ENCODE assay signal across 1 cellular context in the genomic region with DNA sequence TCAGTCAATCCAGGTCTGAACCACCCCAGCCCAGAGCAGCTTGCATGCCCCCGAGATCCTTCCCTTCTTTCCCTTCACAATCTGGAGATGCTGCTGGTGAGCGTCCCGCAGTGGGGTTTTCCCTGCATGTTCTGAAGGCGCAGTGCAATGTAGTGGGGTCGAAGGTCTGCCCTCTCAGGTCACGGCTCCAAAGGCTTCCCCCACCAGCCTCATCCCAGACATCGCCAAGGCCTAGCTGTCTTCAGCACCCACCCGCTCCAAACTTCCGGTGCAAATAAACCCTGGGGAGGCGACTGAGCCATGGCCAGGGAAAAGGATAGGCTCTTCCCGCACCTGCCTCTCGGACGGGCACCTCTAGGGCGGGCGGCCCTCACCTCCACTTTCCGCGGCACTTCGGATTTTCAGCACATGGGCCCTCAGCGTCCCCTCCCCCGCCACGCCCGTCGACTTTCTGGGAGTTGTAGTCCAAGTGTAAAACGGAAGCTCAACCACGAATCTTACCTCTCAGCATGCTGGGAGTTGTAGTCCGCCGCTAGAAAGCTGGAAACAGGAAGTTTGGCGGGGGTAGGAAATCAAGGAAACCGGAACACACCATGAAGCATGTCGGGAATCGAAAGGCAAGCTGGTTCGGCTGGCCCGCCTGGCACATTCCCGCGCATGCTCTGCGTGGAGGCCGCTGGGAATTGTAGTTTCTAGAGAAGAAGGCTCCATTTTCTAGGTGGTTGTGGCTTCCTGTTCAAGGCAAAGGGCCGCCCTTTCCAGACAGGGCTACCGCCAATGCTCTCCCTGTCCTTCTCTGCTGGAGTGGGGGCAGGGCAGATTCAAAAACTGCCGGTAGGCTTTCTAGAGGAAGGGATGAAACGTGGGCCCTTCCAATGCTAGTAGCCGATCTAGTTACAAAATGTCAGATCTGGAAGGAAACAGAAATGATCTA.
TF ChIP-seq lines count a peak whose summit lies in the region.

A gene (minus strand): TSS at position 410 of the 934 bp plus-strand sequence. CDS start 2,384 bp downstream, outside the sequence.

TF ChIP-seq in HepG2, 621 proteins besides CTCF, POLR2A, EP300 and RAD21 (continued from another document and continues in another):
- TF ChIP-seq, protein P1, sequence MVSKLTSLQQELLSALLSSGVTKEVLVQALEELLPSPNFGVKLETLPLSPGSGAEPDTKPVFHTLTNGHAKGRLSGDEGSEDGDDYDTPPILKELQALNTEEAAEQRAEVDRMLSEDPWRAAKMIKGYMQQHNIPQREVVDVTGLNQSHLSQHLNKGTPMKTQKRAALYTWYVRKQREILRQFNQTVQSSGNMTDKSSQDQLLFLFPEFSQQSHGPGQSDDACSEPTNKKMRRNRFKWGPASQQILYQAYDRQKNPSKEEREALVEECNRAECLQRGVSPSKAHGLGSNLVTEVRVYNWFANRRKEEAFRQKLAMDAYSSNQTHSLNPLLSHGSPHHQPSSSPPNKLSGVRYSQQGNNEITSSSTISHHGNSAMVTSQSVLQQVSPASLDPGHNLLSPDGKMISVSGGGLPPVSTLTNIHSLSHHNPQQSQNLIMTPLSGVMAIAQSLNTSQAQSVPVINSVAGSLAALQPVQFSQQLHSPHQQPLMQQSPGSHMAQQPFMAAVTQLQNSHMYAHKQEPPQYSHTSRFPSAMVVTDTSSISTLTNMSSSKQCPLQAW (CRISPR knock-in tag; IDR thresholded peaks at IDR 0.05): peak; percentile 98
- peak; percentile 89 for TF ChIP-seq U2AF1 (optimal IDR thresholded peaks at IDR 0.05; ENCODE audit: low read depth, low read length)
- peak; percentile 48; the same call in 1 of the 2 replicates for TF ChIP-seq NFYC (CRISPR knock-in tag; IDR thresholded peaks at IDR 0.05)
- TF ChIP-seq GATA4 (IDR thresholded peaks at IDR 0.05; ENCODE audit: borderline replicate concordance, low read depth): no peak; the same call in 1 of the 2 replicates
- TF ChIP-seq KLF11 (CRISPR knock-in tag; IDR thresholded peaks at IDR 0.05): no peak
- TF ChIP-seq PRMT3 (CRISPR knock-in tag; IDR thresholded peaks at IDR 0.05; ENCODE audit: borderline replicate concordance, low read depth): no peak
- peak; percentile 98 for TF ChIP-seq ZFX (CRISPR knock-in tag; IDR thresholded peaks at IDR 0.05; ENCODE audit: low read depth)
- no peak for TF ChIP-seq KLF13 (CRISPR knock-in tag; IDR thresholded peaks at IDR 0.05)
- no peak for TF ChIP-seq RFX1 (IDR thresholded peaks at IDR 0.05)
- TF ChIP-seq, protein P2, sequence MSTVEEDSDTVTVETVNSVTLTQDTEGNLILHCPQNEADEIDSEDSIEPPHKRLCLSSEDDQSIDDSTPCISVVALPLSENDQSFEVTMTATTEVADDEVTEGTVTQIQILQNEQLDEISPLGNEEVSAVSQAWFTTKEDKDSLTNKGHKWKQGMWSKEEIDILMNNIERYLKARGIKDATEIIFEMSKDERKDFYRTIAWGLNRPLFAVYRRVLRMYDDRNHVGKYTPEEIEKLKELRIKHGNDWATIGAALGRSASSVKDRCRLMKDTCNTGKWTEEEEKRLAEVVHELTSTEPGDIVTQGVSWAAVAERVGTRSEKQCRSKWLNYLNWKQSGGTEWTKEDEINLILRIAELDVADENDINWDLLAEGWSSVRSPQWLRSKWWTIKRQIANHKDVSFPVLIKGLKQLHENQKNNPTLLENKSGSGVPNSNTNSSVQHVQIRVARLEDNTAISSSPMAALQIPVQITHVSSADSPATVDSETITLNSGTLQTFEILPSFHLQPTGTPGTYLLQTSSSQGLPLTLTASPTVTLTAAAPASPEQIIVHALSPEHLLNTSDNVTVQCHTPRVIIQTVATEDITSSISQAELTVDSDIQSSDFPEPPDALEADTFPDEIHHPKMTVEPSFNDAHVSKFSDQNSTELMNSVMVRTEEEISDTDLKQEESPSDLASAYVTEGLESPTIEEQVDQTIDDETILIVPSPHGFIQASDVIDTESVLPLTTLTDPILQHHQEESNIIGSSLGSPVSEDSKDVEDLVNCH (CRISPR knock-in tag; IDR thresholded peaks at IDR 0.05): no peak
- TF ChIP-seq TBL1XR1 (IDR thresholded peaks at IDR 0.05; ENCODE audit: borderline replicate concordance, low read length, partially characterized antibody): no peak
- TF ChIP-seq, protein P3, sequence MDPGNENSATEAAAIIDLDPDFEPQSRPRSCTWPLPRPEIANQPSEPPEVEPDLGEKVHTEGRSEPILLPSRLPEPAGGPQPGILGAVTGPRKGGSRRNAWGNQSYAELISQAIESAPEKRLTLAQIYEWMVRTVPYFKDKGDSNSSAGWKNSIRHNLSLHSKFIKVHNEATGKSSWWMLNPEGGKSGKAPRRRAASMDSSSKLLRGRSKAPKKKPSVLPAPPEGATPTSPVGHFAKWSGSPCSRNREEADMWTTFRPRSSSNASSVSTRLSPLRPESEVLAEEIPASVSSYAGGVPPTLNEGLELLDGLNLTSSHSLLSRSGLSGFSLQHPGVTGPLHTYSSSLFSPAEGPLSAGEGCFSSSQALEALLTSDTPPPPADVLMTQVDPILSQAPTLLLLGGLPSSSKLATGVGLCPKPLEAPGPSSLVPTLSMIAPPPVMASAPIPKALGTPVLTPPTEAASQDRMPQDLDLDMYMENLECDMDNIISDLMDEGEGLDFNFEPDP (CRISPR knock-in tag; conservative IDR thresholded peaks at IDR 0.05): 0 out of 2 replicates have a peak, but pooled peaks have one; percentile 43
- peak; percentile 11 for TF ChIP-seq SKI (IDR thresholded peaks at IDR 0.05; ENCODE audit: partially characterized antibody)
- TF ChIP-seq CAMTA2 (CRISPR knock-in tag; IDR thresholded peaks at IDR 0.05; ENCODE audit: borderline replicate concordance): 0 out of 2 replicates have a peak, but pooled peaks have one; percentile 83
- TF ChIP-seq, protein P4, sequence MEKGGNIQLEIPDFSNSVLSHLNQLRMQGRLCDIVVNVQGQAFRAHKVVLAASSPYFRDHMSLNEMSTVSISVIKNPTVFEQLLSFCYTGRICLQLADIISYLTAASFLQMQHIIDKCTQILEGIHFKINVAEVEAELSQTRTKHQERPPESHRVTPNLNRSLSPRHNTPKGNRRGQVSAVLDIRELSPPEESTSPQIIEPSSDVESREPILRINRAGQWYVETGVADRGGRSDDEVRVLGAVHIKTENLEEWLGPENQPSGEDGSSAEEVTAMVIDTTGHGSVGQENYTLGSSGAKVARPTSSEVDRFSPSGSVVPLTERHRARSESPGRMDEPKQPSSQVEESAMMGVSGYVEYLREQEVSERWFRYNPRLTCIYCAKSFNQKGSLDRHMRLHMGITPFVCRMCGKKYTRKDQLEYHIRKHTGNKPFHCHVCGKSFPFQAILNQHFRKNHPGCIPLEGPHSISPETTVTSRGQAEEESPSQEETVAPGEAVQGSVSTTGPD (CRISPR knock-in tag; IDR thresholded peaks at IDR 0.05): no peak
- peak; percentile 45; the same call in 1 of the 2 replicates for TF ChIP-seq FOXC1 (CRISPR knock-in tag; IDR thresholded peaks at IDR 0.05; ENCODE audit: borderline replicate concordance)
- TF ChIP-seq, protein P5, sequence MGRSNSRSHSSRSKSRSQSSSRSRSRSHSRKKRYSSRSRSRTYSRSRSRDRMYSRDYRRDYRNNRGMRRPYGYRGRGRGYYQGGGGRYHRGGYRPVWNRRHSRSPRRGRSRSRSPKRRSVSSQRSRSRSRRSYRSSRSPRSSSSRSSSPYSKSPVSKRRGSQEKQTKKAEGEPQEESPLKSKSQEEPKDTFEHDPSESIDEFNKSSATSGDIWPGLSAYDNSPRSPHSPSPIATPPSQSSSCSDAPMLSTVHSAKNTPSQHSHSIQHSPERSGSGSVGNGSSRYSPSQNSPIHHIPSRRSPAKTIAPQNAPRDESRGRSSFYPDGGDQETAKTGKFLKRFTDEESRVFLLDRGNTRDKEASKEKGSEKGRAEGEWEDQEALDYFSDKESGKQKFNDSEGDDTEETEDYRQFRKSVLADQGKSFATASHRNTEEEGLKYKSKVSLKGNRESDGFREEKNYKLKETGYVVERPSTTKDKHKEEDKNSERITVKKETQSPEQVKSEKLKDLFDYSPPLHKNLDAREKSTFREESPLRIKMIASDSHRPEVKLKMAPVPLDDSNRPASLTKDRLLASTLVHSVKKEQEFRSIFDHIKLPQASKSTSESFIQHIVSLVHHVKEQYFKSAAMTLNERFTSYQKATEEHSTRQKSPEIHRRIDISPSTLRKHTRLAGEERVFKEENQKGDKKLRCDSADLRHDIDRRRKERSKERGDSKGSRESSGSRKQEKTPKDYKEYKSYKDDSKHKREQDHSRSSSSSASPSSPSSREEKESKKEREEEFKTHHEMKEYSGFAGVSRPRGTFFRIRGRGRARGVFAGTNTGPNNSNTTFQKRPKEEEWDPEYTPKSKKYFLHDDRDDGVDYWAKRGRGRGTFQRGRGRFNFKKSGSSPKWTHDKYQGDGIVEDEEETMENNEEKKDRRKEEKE (IDR thresholded peaks at IDR 0.05): no peak
- TF ChIP-seq ZNF674 (CRISPR knock-in tag; IDR thresholded peaks at IDR 0.05; ENCODE audit: low read depth): no peak
- TF ChIP-seq SNAI1 (CRISPR knock-in tag; IDR thresholded peaks at IDR 0.05; ENCODE audit: borderline replicate concordance): peak; percentile 65; the same call in 1 of the 2 replicates
- TF ChIP-seq, protein P6, sequence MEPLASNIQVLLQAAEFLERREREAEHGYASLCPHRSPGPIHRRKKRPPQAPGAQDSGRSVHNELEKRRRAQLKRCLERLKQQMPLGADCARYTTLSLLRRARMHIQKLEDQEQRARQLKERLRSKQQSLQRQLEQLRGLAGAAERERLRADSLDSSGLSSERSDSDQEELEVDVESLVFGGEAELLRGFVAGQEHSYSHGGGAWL (CRISPR knock-in tag; IDR thresholded peaks at IDR 0.05): peak; percentile 89
- TF ChIP-seq, protein P7, sequence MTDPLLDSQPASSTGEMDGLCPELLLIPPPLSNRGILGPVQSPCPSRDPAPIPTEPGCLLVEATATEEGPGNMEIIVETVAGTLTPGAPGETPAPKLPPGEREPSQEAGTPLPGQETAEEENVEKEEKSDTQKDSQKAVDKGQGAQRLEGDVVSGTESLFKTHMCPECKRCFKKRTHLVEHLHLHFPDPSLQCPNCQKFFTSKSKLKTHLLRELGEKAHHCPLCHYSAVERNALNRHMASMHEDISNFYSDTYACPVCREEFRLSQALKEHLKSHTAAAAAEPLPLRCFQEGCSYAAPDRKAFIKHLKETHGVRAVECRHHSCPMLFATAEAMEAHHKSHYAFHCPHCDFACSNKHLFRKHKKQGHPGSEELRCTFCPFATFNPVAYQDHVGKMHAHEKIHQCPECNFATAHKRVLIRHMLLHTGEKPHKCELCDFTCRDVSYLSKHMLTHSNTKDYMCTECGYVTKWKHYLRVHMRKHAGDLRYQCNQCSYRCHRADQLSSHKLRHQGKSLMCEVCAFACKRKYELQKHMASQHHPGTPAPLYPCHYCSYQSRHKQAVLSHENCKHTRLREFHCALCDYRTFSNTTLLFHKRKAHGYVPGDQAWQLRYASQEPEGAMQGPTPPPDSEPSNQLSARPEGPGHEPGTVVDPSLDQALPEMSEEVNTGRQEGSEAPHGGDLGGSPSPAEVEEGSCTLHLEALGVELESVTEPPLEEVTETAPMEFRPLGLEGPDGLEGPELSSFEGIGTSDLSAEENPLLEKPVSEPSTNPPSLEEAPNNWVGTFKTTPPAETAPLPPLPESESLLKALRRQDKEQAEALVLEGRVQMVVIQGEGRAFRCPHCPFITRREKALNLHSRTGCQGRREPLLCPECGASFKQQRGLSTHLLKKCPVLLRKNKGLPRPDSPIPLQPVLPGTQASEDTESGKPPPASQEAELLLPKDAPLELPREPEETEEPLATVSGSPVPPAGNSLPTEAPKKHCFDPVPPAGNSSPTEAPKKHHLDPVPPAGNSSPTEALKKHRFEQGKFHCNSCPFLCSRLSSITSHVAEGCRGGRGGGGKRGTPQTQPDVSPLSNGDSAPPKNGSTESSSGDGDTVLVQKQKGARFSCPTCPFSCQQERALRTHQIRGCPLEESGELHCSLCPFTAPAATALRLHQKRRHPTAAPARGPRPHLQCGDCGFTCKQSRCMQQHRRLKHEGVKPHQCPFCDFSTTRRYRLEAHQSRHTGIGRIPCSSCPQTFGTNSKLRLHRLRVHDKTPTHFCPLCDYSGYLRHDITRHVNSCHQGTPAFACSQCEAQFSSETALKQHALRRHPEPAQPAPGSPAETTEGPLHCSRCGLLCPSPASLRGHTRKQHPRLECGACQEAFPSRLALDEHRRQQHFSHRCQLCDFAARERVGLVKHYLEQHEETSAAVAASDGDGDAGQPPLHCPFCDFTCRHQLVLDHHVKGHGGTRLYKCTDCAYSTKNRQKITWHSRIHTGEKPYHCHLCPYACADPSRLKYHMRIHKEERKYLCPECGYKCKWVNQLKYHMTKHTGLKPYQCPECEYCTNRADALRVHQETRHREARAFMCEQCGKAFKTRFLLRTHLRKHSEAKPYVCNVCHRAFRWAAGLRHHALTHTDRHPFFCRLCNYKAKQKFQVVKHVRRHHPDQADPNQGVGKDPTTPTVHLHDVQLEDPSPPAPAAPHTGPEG (CRISPR knock-in tag; IDR thresholded peaks at IDR 0.05): peak; percentile 50; the same call in 1 of the 2 replicates
- TF ChIP-seq ZNF101 (CRISPR knock-in tag; IDR thresholded peaks at IDR 0.05; ENCODE audit: borderline replicate concordance, low read depth): no peak
- no peak; the same call in 1 of the 2 replicates for TF ChIP-seq ZNF891 (CRISPR knock-in tag; IDR thresholded peaks at IDR 0.05)
- TF ChIP-seq ZNF746 (CRISPR knock-in tag; IDR thresholded peaks at IDR 0.05): peak; percentile 78; the same call in 1 of the 2 replicates
- TF ChIP-seq ELF4 (CRISPR knock-in tag; IDR thresholded peaks at IDR 0.05; ENCODE audit: borderline replicate concordance): peak; percentile 97
- no peak for TF ChIP-seq JUNB (CRISPR knock-in tag; IDR thresholded peaks at IDR 0.05; ENCODE audit: borderline replicate concordance)
- TF ChIP-seq, protein P8, sequence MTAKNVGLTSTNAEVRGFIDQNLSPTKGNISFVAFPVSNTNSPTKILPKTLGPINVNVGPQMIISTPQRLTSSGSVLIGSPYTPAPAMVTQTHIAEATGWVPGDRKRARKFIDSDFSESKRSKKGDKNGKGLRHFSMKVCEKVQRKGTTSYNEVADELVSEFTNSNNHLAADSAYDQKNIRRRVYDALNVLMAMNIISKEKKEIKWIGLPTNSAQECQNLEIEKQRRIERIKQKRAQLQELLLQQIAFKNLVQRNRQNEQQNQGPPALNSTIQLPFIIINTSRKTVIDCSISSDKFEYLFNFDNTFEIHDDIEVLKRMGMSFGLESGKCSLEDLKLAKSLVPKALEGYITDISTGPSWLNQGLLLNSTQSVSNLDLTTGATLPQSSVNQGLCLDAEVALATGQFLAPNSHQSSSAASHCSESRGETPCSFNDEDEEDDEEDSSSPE (CRISPR knock-in tag; IDR thresholded peaks at IDR 0.05): peak; percentile 80
- TF ChIP-seq TBX2 (CRISPR knock-in tag; IDR thresholded peaks at IDR 0.05; ENCODE audit: borderline replicate concordance): peak; percentile 88
- TF ChIP-seq ARNTL (CRISPR knock-in tag; IDR thresholded peaks at IDR 0.05): peak; percentile 73; the same call in 1 of the 2 replicates
- TF ChIP-seq NONO (IDR thresholded peaks at IDR 0.05): no peak
- TF ChIP-seq NONO (CRISPR knock-in tag; conservative IDR thresholded peaks at IDR 0.05): peak; percentile 81
- TF ChIP-seq HNRNPK (IDR thresholded peaks at IDR 0.05; ENCODE audit: low read depth, low read length, poor library complexity, severe bottlenecking): no peak
- TF ChIP-seq, protein P9, sequence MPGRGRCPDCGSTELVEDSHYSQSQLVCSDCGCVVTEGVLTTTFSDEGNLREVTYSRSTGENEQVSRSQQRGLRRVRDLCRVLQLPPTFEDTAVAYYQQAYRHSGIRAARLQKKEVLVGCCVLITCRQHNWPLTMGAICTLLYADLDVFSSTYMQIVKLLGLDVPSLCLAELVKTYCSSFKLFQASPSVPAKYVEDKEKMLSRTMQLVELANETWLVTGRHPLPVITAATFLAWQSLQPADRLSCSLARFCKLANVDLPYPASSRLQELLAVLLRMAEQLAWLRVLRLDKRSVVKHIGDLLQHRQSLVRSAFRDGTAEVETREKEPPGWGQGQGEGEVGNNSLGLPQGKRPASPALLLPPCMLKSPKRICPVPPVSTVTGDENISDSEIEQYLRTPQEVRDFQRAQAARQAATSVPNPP (CRISPR knock-in tag; IDR thresholded peaks at IDR 0.05): no peak
- no peak for TF ChIP-seq HOXA7 (CRISPR knock-in tag; IDR thresholded peaks at IDR 0.05)
- TF ChIP-seq ELF3 (CRISPR knock-in tag; IDR thresholded peaks at IDR 0.05): peak; percentile 97
- TF ChIP-seq HOXD1 (CRISPR knock-in tag; IDR thresholded peaks at IDR 0.05): peak; percentile 22; the same call in 1 of the 2 replicates
- peak; percentile 95 for TF ChIP-seq ERF (CRISPR knock-in tag; IDR thresholded peaks at IDR 0.05)
